ENCODE assay signal across 8 cellular contexts in genomic region chr19:531753-532571, GRCh38. TPM values are rescaled to one million over a fixed set of nuclear protein-coding genes. Genes with fewer than 3 reads are reported as not detected.
A peak's percentile ranks its signal among the peaks of the same experiment; 100 is the strongest.
DNase-seq lines count a peak whose midpoint lies in the region; ATAC-seq and TF ChIP-seq lines count a peak whose summit lies in the region.

Gene CDC34, plus strand, starts transcription at chr19:531760. Its CDS starts 172 bp downstream, at chr19:531932.

- ATAC-seq in HG02840 (IDR thresholded peaks at IDR 0.05; ENCODE audit: low FRiP score, unreplicated experiment): peak; percentile 50

- POLR2A ChIA-PET in SK-N-SH (lab: Yijun Ruan, JAX): interaction anchor here (1.3 to 2.4 kb wide), 6 partner anchors 10 to 57 kb away, joined by 3 to 11 read pairs (median 6); partner anchors contain the start of gene BSG

- DNase-seq in T-helper 1 cell: no peak
- DNase-seq in SK-N-SH: peak; percentile 68
- DNase-seq in esophagus muscularis mucosa (ENCODE audit: extremely low spot score): no peak
- DNase-seq in kidney tubule cell (ENCODE audit: low spot score): no peak
- no peak for DNase-seq in KBM-7

- peak within 1 kb of the TSS; percentile 87 for H3K9ac ChIP-seq in SK-N-SH
- H3K9ac ChIP-seq in neural cell (ENCODE audit: low read length): peak within 1 kb of the TSS; percentile 95

- H4K20me1 ChIP-seq in SK-N-SH (ENCODE audit: insufficient read depth) (peaks cover 39% of the 10 kb centered on the region), neural cell (ENCODE audit: insufficient read depth) (peaks cover 16% of the 10 kb centered on the region)

- no peak for TF ChIP-seq CTCF in SK-N-SH (IDR thresholded peaks at IDR 0.05)
- no peak for TF ChIP-seq CTCF in esophagus muscularis mucosa (IDR thresholded peaks at IDR 0.05)
- TF ChIP-seq CTCF in neural cell (IDR thresholded peaks at IDR 0.05; ENCODE audit: poor library complexity, severe bottlenecking): no peak

- TF ChIP-seq RAD21 in SK-N-SH (IDR thresholded peaks at IDR 0.05; ENCODE audit: low read length) (no peak), neural cell (conservative IDR thresholded peaks at IDR 0.05) (no peak)

- H2AFZ ChIP-seq in SK-N-SH (ENCODE audit: low read depth) (peak within 1 kb of the TSS; percentile 63; the same call in 1 of the 2 replicates), neural cell (ENCODE audit: low read depth, low read length) (peak within 1 kb of the TSS; percentile 27)

- peak within 1 kb of the TSS; percentile 80 to 95 for H3K27ac ChIP-seq in SK-N-SH (ENCODE audit: low read depth in 2 of 2, low read length in 1 of 2)
- H3K27ac ChIP-seq in esophagus muscularis mucosa (replicated peaks in 1 of 4): peak within 1 kb of the TSS; percentile 97 to 99 (median 98)
- H3K27ac ChIP-seq in neural cell (ENCODE audit: low read length): peak within 1 kb of the TSS; percentile 88

- H3K4me2 ChIP-seq in SK-N-SH (peak within 1 kb of the TSS; percentile 99), neural cell (ENCODE audit: low read length) (peak within 1 kb of the TSS; percentile 67)

- H3K27me3 ChIP-seq in SK-N-SH (ENCODE audit: insufficient read depth) (no peaks in the 10 kb centered on the region), esophagus muscularis mucosa (peaks cover 0 to 2% (median 0%) of the 10 kb centered on the region in 4 donors), neural cell (ENCODE audit: insufficient read depth, low read depth, low read length) (no peaks in the 10 kb centered on the region)

- peak within 1 kb of the TSS; percentile 75 to 94 for H3K4me3 ChIP-seq in SK-N-SH (ENCODE audit: low read depth in 2 of 2, low read length in 1 of 2)
- peak within 1 kb of the TSS; percentile 87 to 99 (median 96) for H3K4me3 ChIP-seq in esophagus muscularis mucosa
- H3K4me3 ChIP-seq in neural cell (ENCODE audit: low read length): peak within 1 kb of the TSS; percentile 99

- intact Hi-C loops in T-helper 1 cell treated with Interleukin-12 subunit alpha and Interleukin-12 subunit beta and Interleukin-4 antibody, amounts not matched to agents 30 ng/mL and 1 ng/mL, for 36 hours (cut with micrococcal nuclease): loop anchor here (1.0 to 5.0 kb wide), 7 partner anchors 11 to 131 kb away; partner anchors contain the start of genes BSG, POLRMT, RNF126 and TPGS1
- intact Hi-C loops in esophagus muscularis mucosa (cut with DNase I): no loop called here

- H3K36me3 ChIP-seq in SK-N-SH (replicated peaks in 1 of 2; ENCODE audit: control insufficient read depth in 1 of 2, insufficient read depth in 2 of 2, low read length in 1 of 2) (peaks cover 0 to 16% of the 10 kb centered on the region in 2 experiments), esophagus muscularis mucosa (peaks cover 13 to 23% (median 20%) of the 10 kb centered on the region in 4 donors), neural cell (ENCODE audit: insufficient read depth, low read length) (no peaks in the 10 kb centered on the region)

- in situ Hi-C loops in KBM-7 (cut with MboI; ENCODE audit: low pct_unique_long_range_greater_than_20kb, low sequenced_read_pairs): no loop called here

- H3K9me3 ChIP-seq in SK-N-SH: no peaks in the 10 kb centered on the region
- H3K9me3 ChIP-seq in esophagus muscularis mucosa: no peaks in the 10 kb centered on the region
- H3K9me3 ChIP-seq in neural cell (ENCODE audit: low read length): no peaks in the 10 kb centered on the region

- CTCF ChIA-PET in SK-N-SH (lab: Yijun Ruan, JAX): interaction anchor here (1.3 to 6.2 kb wide), 9 partner anchors 10 to 55 kb away, joined by 3 to 56 read pairs (median 7); partner anchors contain the start of gene TPGS1

- H3F3A ChIP-seq in SK-N-SH (replicated peaks; ENCODE audit: insufficient read depth) (no peaks in the 10 kb centered on the region), neural cell (ENCODE audit: insufficient read depth, low read length, poor library complexity, severe bottlenecking) (no peaks in the 10 kb centered on the region)

- H3K79me2 ChIP-seq in SK-N-SH (ENCODE audit: insufficient read depth): peaks cover 43% of the 10 kb centered on the region
- H3K79me2 ChIP-seq in neural cell (replicated peaks; ENCODE audit: insufficient read depth, low read length): peaks cover 30% of the 10 kb centered on the region

- H3K9me2 ChIP-seq in SK-N-SH: no peaks in the 10 kb centered on the region
- no peaks in the 10 kb centered on the region for H3K9me2 ChIP-seq in neural cell (ENCODE audit: insufficient read depth, low read length)

- TF ChIP-seq POLR2A in esophagus muscularis mucosa (IDR thresholded peaks at IDR 0.05; ENCODE audit: low read depth): no peak

- TF ChIP-seq EP300 in SK-N-SH (IDR thresholded peaks at IDR 0.05; ENCODE audit: borderline replicate concordance in 1 of 2, low read depth in 1 of 2, low read length in 1 of 2) (no peak), esophagus muscularis mucosa (IDR thresholded peaks at IDR 0.05) (no peak), neural cell (conservative IDR thresholded peaks at IDR 0.05; ENCODE audit: poor library complexity, severe bottlenecking) (no peak)

- WGBS in SK-N-SH (ENCODE audit: low lambda C conversion rate): 0% methylated on average over 1 of the region's 84 CpGs
- WGBS in esophagus muscularis mucosa: under 1% methylated on average over 34 of the region's 84 CpGs

- H3K4me1 ChIP-seq in SK-N-SH (ENCODE audit: control insufficient read depth in 1 of 2, insufficient read depth in 2 of 2, low read depth in 1 of 2, low read length in 1 of 2) (peaks cover 11 to 19% of the 10 kb centered on the region in 2 experiments; a peak in 2 of 4 replicates), esophagus muscularis mucosa (peaks cover 34 to 54% (median 47%) of the 10 kb centered on the region in 4 donors)

TF ChIP-seq in SK-N-SH, 30 proteins besides CTCF, POLR2A, EP300 and RAD21 (continues in another document):
- no peak for TF ChIP-seq NRF1 (IDR thresholded peaks at IDR 0.05; ENCODE audit: low read depth, low read length)
- TF ChIP-seq CHD2 (IDR thresholded peaks at IDR 0.05; ENCODE audit: low read length, partially characterized antibody): no peak
- TF ChIP-seq GATA2 (CRISPR knock-in tag; IDR thresholded peaks at IDR 0.05): no peak
- peak; percentile 23; the same call in 1 of the 2 replicates for TF ChIP-seq POLR2AphosphoS5 (IDR thresholded peaks at IDR 0.05; ENCODE audit: low read depth, low read length)
- TF ChIP-seq MAX (IDR thresholded peaks at IDR 0.05; ENCODE audit: low read depth): no peak
- no peak for TF ChIP-seq JUND (IDR thresholded peaks at IDR 0.05)
- no peak for TF ChIP-seq FOSL2 (IDR thresholded peaks at IDR 0.05; ENCODE audit: borderline replicate concordance, low read depth)
- 0 out of 2 replicates have a peak, but pooled peaks have one; percentile 3 for TF ChIP-seq TAF1 (IDR thresholded peaks at IDR 0.05; ENCODE audit: borderline replicate concordance, low read depth, low read length)
- TF ChIP-seq NFIC (IDR thresholded peaks at IDR 0.05; ENCODE audit: borderline replicate concordance): no peak
- no peak for TF ChIP-seq USF2 (IDR thresholded peaks at IDR 0.05; ENCODE audit: borderline replicate concordance, low read depth, low read length)
- no peak for TF ChIP-seq ELF1 (IDR thresholded peaks at IDR 0.05)

TF ChIP-seq in neural cell, 6 proteins besides CTCF, POLR2A, EP300 and RAD21:
- no peak for TF ChIP-seq SMC3 (conservative IDR thresholded peaks at IDR 0.05; ENCODE audit: poor library complexity)
- TF ChIP-seq MXI1 (conservative IDR thresholded peaks at IDR 0.05; ENCODE audit: poor library complexity, severe bottlenecking): no peak
- TF ChIP-seq EZH2 (IDR thresholded peaks at IDR 0.05; ENCODE audit: borderline replicate concordance, insufficient read depth, low read length, poor library complexity, severe bottlenecking): no peak
- TF ChIP-seq REST (IDR thresholded peaks at IDR 0.05; ENCODE audit: borderline replicate concordance): no peak
- peak; percentile 70 for TF ChIP-seq POLR2AphosphoS5 (IDR thresholded peaks at IDR 0.05)
- TF ChIP-seq TAF1 (IDR thresholded peaks at IDR 0.05; ENCODE audit: low read depth): no peak

RNA-seq across cellular contexts. Expression of gene CDC34, which starts in this region (rescaled TPM):
- total RNA-seq in T-helper 1 cell treated with Interleukin-12 subunit alpha and Interleukin-12 subunit beta and Interleukin-4 antibody, amounts not matched to agents 30 ng/mL and 1 ng/mL, for 36 hours: 47.9 and 49.5 TPM in 2 replicates
- polyA plus RNA-seq in SK-N-SH (2012; rRNA removed) (69.2 and 96.7 TPM in 2 replicates), neural cell (155 and 172 TPM in 2 replicates)
- 48.9 and 66.0 TPM in 2 replicates for polyA plus RNA-seq in SK-N-SH (2012; cell fraction: cytosol; rRNA removed)
- polyA plus RNA-seq in SK-N-SH (2012; cell fraction: nucleus; rRNA removed): 83.8 and 200 TPM in 2 replicates
- 100 to 1,000 TPM in 1 of 4 donors, 10 to 100 TPM in 3; 62.5 to 100 (median 76.2) TPM for total RNA-seq in esophagus muscularis mucosa
- 55.0 and 68.7 TPM in 2 replicates for polyA minus RNA-seq in neural cell
